In genomic region chr16:75475420-75475847, GRCh38 we compare ENCODE assay signal across 27 cellular contexts. TPM values are rescaled to one million over a fixed set of nuclear protein-coding genes. Genes with fewer than 3 reads are reported as not detected.
"Had no signal": no experiment of that assay in that cellular context is flagged by ENCODE, and none has a peak within 500 bp of the region (broad histone marks: within the 10 kb centered on the region; RNA-seq: fewer than 3 reads in every experiment).

No MANE protein-coding gene starts in this region.

- H3K9me3 ChIP-seq: adrenal gland, ascending aorta, esophagus muscularis mucosa, gastrocnemius medialis, thoracic aorta, upper lobe of right lung had no signal

- H3K27ac Mint-ChIP-seq: activated B cell treated with CpG ODN at 0.5 μM for 24 hours; activated CD4-positive, alpha-beta memory T cell treated with anti-CD3 and anti-CD28 coated beads for 36 hours; activated naive CD4-positive, alpha-beta T cell treated with anti-CD3 and anti-CD28 coated beads, Interleukin-2, amount 50 U/mL, for 24 hours; nephron; stimulated activated naive B cell treated with anti-CD40 and anti-IgM and Interleukin-4, amounts not matched to agents 10 μg/mL and 1 μg/mL and 100 μg/mL, for 72 hours; T-helper 1 cell treated with Interleukin-12 subunit alpha and Interleukin-12 subunit beta and Interleukin-4 antibody, amounts not matched to agents 30 μg/mL and 1 μg/mL, for 36 hours had no signal

- H3K36me3 Mint-ChIP-seq: activated CD4-positive, alpha-beta memory T cell treated with anti-CD3 and anti-CD28 coated beads for 36 hours; activated naive CD4-positive, alpha-beta T cell treated with anti-CD3 and anti-CD28 coated beads, Interleukin-2, amount 50 U/mL, for 24 hours; stimulated activated naive B cell treated with anti-CD40 and anti-IgM and Interleukin-4, amounts not matched to agents 10 μg/mL and 1 μg/mL and 100 μg/mL, for 72 hours had no signal

- ATAC-seq: gastrocnemius medialis; sciatic nerve; stimulated activated naive B cell treated with anti-CD40 and anti-IgM and Interleukin-4, amounts not matched to agents 10 μg/mL and 1 μg/mL and 100 μg/mL, for 72 hours; upper lobe of right lung had no signal

- H3K27me3 ChIP-seq: adrenal gland, ascending aorta, brain microvascular endothelial cell, esophagus muscularis mucosa, gastrocnemius medialis had no signal

- H3K4me1 Mint-ChIP-seq: activated B cell treated with CpG ODN at 0.5 μM for 24 hours; activated naive CD4-positive, alpha-beta T cell treated with anti-CD3 and anti-CD28 coated beads, Interleukin-2, amount 50 U/mL, for 24 hours; nephron had no signal

- H3K4me1 ChIP-seq: ascending aorta, esophagus muscularis mucosa, gastrocnemius medialis, parathyroid adenoma, upper lobe of right lung had no signal

- H3K27ac ChIP-seq: adrenal gland, ascending aorta, brain microvascular endothelial cell, esophagus muscularis mucosa, gastrocnemius medialis, parathyroid adenoma, thoracic aorta, upper lobe of right lung had no signal

- H3K4me3 ChIP-seq: adrenal gland, ascending aorta, esophagus muscularis mucosa, gastrocnemius medialis, thoracic aorta, upper lobe of right lung had no signal

- H3K9me3 Mint-ChIP-seq: activated B cell treated with CpG ODN at 0.5 μM for 24 hours; activated CD4-positive, alpha-beta memory T cell treated with anti-CD3 and anti-CD28 coated beads for 36 hours; activated naive CD4-positive, alpha-beta T cell treated with anti-CD3 and anti-CD28 coated beads, Interleukin-2, amount 50 U/mL, for 24 hours; nephron; stimulated activated naive B cell treated with anti-CD40 and anti-IgM and Interleukin-4, amounts not matched to agents 10 μg/mL and 1 μg/mL and 100 μg/mL, for 72 hours; T-helper 1 cell treated with Interleukin-12 subunit alpha and Interleukin-12 subunit beta and Interleukin-4 antibody, amounts not matched to agents 30 μg/mL and 1 μg/mL, for 36 hours had no signal

- H3K79me2 ChIP-seq: parathyroid adenoma had no signal

- H3K4me3 Mint-ChIP-seq: activated B cell treated with CpG ODN at 0.5 μM for 24 hours; activated CD4-positive, alpha-beta memory T cell treated with anti-CD3 and anti-CD28 coated beads for 36 hours; activated naive CD4-positive, alpha-beta T cell treated with anti-CD3 and anti-CD28 coated beads, Interleukin-2, amount 50 U/mL, for 24 hours; nephron; stimulated activated naive B cell treated with anti-CD40 and anti-IgM and Interleukin-4, amounts not matched to agents 10 μg/mL and 1 μg/mL and 100 μg/mL, for 72 hours; T-helper 1 cell treated with Interleukin-12 subunit alpha and Interleukin-12 subunit beta and Interleukin-4 antibody, amounts not matched to agents 30 μg/mL and 1 μg/mL, for 36 hours had no signal

- H2AFZ ChIP-seq: parathyroid adenoma had no signal

- FAIRE-seq: endothelial cell of umbilical vein, small intestine had no signal

- H3K27me3 Mint-ChIP-seq: activated B cell treated with CpG ODN at 0.5 μM for 24 hours; activated naive CD4-positive, alpha-beta T cell treated with anti-CD3 and anti-CD28 coated beads, Interleukin-2, amount 50 U/mL, for 24 hours had no signal

- H3K36me3 ChIP-seq: adrenal gland, ascending aorta, brain microvascular endothelial cell, esophagus muscularis mucosa, gastrocnemius medialis, thoracic aorta, upper lobe of right lung had no signal

- DNase-seq: activated B cell treated with CpG ODN at 0.5 μM for 24 hours; activated CD4-positive, alpha-beta memory T cell treated with anti-CD3 and anti-CD28 coated beads for 36 hours; activated CD4-positive, alpha-beta T cell treated with anti-CD3 and anti-CD28 coated beads for 48 hours; activated gamma-delta T cell treated with Interleukin-2 at 50 U/mL for 16 hours; adrenal gland; brain microvascular endothelial cell; caudate nucleus; effector memory CD4-positive, alpha-beta T cell; gastrocnemius medialis; hippocampal formation; midbrain; nucleus accumbens; small intestine; stimulated activated CD4-positive, alpha-beta T cell treated with anti-CD3 and anti-CD28 coated beads, Interleukin-15, amount 100 ng/mL, for 24 hours; stimulated activated naive B cell treated with anti-CD40 and anti-IgM and Interleukin-4, amounts not matched to agents 10 μg/mL and 1 μg/mL and 100 μg/mL, for 72 hours; T1000; upper lobe of right lung had no signal

- H3K9ac ChIP-seq: parathyroid adenoma had no signal

RNA-seq across cellular contexts. Expression of gene CHST6, which starts 19.8 kb away (rescaled TPM):
- total RNA-seq: activated CD4-positive, alpha-beta memory T cell treated with anti-CD3 and anti-CD28 coated beads for 36 hours had no signal
- polyA plus RNA-seq: liver had no signal
